In the genomic region with DNA sequence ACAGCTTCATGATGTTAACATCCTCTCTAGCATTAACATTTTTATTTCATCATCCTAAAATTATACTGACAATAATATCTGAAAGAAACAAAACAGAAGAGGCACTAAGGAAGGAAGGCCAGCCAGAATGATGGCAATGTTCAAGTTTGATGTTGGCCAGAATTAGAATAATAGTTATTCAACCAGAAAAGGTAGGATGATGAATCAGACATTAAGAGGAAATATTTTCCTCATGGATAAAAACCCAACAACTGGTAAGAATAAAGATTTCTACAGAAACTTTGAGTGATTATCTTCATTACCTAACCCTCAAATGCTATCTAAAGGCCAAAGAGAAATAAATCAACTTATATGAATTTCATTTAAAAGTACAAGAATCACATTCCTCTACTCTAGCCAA, we compare ENCODE assay signal across 23 cellular contexts.
"Had no signal": no experiment of that assay in that cellular context is flagged by ENCODE, and none has a peak within 500 bp of the region (broad histone marks: within the 10 kb centered on the region; RNA-seq: fewer than 3 reads in every experiment).

No MANE protein-coding gene starts in this region.

- H3K9me3 ChIP-seq: body of pancreas, left lung, stomach, tibial nerve had no signal

- DNase-seq: activated CD4-positive, alpha-beta T cell treated with anti-CD3 and anti-CD28 coated beads for 48 hours; activated CD4-positive, alpha-beta T cell treated with anti-CD3 and anti-CD28 coated beads, Interleukin-2, amount 50 U/mL, for 48 hours; activated CD8-positive, alpha-beta memory T cell treated with anti-CD3 and anti-CD28 coated beads, Interleukin-2, amount 50 U/mL, for 48 hours; activated gamma-delta T cell treated with Interleukin-2 at 50 U/mL for 16 hours; activated naive CD4-positive, alpha-beta T cell treated with anti-CD3 and anti-CD28 coated beads, Interleukin-2, amount 50 U/mL, for 16 hours; activated T-cell treated with anti-CD3 and anti-CD28 coated beads, Interleukin-2, amount 50 U/mL, for 24 hours; body of pancreas; dorsolateral prefrontal cortex; effector memory CD4-positive, alpha-beta T cell; erythroblast; foreskin keratinocyte; left lung; mesendoderm; retina; stimulated activated CD4-positive, alpha-beta T cell treated with anti-CD3 and anti-CD28 coated beads, Interleukin-1b, Interleukin-23, amount 100 ng/mL, for 48 hours; stimulated activated naive B cell treated with anti-CD40 and anti-IgM and Interleukin-4, amounts not matched to agents 10 μg/mL and 1 μg/mL and 100 μg/mL, for 72 hours; stomach; WERI-Rb-1 had no signal

- H3K4me2 ChIP-seq: smooth muscle cell had no signal

- ATAC-seq: activated CD4-positive, CD25-positive, alpha-beta regulatory T cell treated with anti-CD3 and anti-CD28 coated beads, Interleukin-2, amount 50 U/mL, for 24 hours; activated T-helper 17 cell treated with anti-CD3 and anti-CD28 coated beads, Interleukin-2, amount 50 U/mL, for 72 hours; body of pancreas; foreskin keratinocyte; left lung; stimulated activated naive B cell treated with anti-CD40 and anti-IgM and Interleukin-4, amounts not matched to agents 10 μg/mL and 1 μg/mL and 100 μg/mL, for 72 hours had no signal

- H3K27me3 ChIP-seq: body of pancreas, dorsolateral prefrontal cortex, foreskin keratinocyte, left lung, stomach, tibial nerve had no signal

- H3K4me3 ChIP-seq: body of pancreas, dorsolateral prefrontal cortex, left lung, lung, smooth muscle cell, stomach, tibial nerve had no signal

- H3K27ac ChIP-seq: body of pancreas, dorsolateral prefrontal cortex, foreskin keratinocyte, left lung, tibial nerve, WERI-Rb-1 had no signal

- H3K4me1 ChIP-seq: body of pancreas, left lung had no signal
